Comparison of ENCODE assay signal across 2 cellular contexts in the genomic region with DNA sequence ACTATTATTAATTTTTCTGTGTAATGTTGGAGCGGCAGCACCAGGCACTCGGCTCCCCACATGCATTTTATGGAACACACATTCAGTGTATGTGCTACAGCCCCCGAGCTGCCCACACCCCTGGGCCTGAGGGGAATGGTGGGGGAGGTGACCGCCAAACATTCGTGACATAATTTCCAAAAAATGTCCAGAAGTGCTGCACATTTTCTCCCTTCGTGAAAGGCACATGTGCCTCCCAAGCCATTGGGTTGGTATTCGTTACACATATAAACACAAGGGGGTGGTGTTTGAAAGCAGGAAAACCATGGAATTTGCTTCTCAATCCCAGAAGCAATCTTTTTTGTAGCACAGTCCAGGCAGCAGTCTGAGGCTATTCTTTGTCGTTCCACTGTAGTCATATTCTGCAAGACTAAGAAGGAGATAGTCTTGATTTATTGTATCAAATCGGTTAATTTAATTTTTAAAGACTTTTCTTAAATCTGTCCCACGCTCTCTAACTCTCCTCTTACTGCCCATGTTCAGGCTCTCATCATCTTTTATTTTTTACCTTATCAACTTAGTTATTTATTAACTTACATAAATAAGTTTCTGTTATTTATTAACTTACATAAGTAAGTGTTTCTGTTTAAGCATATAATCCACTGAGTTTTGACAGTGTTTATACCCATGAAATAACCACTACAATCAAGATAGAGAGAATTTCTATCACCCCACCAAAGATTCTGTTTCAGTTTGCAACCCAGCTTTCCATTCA.
TF ChIP-seq lines count a peak whose summit lies in the region.

No MANE protein-coding gene starts in this region.

TF ChIP-seq in GM23338, 12 proteins besides CTCF, POLR2A, EP300 and RAD21:
- TF ChIP-seq ZNF331 (CRISPR knock-in tag; IDR thresholded peaks at IDR 0.05; ENCODE audit: low read depth) (no peak), EZH2 (IDR thresholded peaks at IDR 0.05; ENCODE audit: low read depth, unreplicated experiment) (no peak)

TF ChIP-seq in SK-N-SH, 30 proteins besides CTCF, POLR2A, EP300 and RAD21:
- TF ChIP-seq EZH2phosphoT487 (IDR thresholded peaks at IDR 0.05; ENCODE audit: borderline replicate concordance, low read depth) (no peak), TEAD4 (IDR thresholded peaks at IDR 0.05; ENCODE audit: borderline replicate concordance, insufficient read depth) (no peak), FOSL2 (IDR thresholded peaks at IDR 0.05; ENCODE audit: borderline replicate concordance, low read depth) (no peak), GABPA (IDR thresholded peaks at IDR 0.05; ENCODE audit: low read depth) (no peak), FOXJ3 (CRISPR knock-in tag; IDR thresholded peaks at IDR 0.05) (no peak), RFX5 (IDR thresholded peaks at IDR 0.05; ENCODE audit: low read length) (no peak), SMC3 (IDR thresholded peaks at IDR 0.05; ENCODE audit: low read depth, low read length) (peak; percentile 62), JUND (IDR thresholded peaks at IDR 0.05) (no peak), MXI1 (IDR thresholded peaks at IDR 0.05; ENCODE audit: low read depth, low read length) (no peak), MEF2A (IDR thresholded peaks at IDR 0.05; ENCODE audit: borderline replicate concordance, low read depth) (no peak)
- TF ChIP-seq, protein P1, sequence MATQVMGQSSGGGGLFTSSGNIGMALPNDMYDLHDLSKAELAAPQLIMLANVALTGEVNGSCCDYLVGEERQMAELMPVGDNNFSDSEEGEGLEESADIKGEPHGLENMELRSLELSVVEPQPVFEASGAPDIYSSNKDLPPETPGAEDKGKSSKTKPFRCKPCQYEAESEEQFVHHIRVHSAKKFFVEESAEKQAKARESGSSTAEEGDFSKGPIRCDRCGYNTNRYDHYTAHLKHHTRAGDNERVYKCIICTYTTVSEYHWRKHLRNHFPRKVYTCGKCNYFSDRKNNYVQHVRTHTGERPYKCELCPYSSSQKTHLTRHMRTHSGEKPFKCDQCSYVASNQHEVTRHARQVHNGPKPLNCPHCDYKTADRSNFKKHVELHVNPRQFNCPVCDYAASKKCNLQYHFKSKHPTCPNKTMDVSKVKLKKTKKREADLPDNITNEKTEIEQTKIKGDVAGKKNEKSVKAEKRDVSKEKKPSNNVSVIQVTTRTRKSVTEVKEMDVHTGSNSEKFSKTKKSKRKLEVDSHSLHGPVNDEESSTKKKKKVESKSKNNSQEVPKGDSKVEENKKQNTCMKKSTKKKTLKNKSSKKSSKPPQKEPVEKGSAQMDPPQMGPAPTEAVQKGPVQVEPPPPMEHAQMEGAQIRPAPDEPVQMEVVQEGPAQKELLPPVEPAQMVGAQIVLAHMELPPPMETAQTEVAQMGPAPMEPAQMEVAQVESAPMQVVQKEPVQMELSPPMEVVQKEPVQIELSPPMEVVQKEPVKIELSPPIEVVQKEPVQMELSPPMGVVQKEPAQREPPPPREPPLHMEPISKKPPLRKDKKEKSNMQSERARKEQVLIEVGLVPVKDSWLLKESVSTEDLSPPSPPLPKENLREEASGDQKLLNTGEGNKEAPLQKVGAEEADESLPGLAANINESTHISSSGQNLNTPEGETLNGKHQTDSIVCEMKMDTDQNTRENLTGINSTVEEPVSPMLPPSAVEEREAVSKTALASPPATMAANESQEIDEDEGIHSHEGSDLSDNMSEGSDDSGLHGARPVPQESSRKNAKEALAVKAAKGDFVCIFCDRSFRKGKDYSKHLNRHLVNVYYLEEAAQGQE (IDR thresholded peaks at IDR 0.05; ENCODE audit: low read depth, low read length): no peak
- TF ChIP-seq, protein P2, sequence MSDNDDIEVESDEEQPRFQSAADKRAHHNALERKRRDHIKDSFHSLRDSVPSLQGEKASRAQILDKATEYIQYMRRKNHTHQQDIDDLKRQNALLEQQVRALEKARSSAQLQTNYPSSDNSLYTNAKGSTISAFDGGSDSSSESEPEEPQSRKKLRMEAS (IDR thresholded peaks at IDR 0.05; ENCODE audit: low read depth): 0 out of 2 replicates have a peak, but pooled peaks have one; percentile 17
- TF ChIP-seq, protein P3, sequence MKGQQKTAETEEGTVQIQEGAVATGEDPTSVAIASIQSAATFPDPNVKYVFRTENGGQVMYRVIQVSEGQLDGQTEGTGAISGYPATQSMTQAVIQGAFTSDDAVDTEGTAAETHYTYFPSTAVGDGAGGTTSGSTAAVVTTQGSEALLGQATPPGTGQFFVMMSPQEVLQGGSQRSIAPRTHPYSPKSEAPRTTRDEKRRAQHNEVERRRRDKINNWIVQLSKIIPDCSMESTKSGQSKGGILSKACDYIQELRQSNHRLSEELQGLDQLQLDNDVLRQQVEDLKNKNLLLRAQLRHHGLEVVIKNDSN (IDR thresholded peaks at IDR 0.05; ENCODE audit: borderline replicate concordance, low read depth): no peak
- TF ChIP-seq, protein P4, sequence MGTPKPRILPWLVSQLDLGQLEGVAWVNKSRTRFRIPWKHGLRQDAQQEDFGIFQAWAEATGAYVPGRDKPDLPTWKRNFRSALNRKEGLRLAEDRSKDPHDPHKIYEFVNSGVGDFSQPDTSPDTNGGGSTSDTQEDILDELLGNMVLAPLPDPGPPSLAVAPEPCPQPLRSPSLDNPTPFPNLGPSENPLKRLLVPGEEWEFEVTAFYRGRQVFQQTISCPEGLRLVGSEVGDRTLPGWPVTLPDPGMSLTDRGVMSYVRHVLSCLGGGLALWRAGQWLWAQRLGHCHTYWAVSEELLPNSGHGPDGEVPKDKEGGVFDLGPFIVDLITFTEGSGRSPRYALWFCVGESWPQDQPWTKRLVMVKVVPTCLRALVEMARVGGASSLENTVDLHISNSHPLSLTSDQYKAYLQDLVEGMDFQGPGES (IDR thresholded peaks at IDR 0.05; ENCODE audit: low read depth, low read length): no peak
